In the genomic region with DNA sequence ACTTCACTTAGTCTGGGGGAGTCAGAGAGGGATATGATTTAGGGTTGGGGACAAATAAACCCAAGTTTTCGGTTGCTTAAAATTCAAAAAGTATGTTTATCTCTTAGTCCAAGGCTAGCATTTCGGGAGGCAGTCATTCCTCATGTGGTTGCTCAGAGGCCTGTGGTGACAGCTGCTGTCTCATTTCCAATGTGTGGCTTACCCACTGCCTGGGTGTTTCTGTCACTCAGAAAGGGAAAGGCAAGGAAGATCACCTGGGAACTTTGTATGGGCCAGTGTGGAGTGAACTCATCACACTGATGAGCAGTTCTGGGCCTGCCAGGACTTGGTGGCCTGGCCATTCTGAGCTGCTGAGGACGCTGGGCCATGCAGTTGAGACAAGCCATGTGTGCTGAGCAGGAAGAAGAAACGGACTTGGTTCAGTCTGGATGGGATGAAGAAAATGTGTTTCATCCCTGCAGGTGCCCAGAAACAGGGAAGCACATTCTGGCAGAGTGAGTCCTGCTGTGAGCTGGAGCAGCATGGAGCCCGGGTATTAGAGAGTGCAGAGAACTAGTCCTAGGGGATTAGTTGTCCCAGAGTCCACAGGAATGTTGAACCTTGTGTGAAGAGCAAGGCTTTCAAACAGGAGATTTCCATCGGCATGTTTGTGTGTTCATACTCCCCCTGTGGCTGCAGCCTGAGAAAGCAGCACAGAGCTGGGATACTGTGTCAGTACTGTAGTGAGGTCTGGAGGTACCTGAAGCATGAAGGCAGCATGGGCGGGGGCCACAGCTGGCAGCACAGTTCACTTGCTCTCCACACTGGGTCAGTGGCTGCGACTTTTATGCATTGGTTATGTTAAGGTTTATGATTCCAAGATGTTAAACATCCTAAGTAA, we compare ENCODE assay signal across 9 cellular contexts.
A peak's percentile ranks its signal among the peaks of the same experiment; 100 is the strongest.
DNase-seq lines count a peak whose midpoint lies in the region; ATAC-seq and TF ChIP-seq lines count a peak whose summit lies in the region.
"Had no signal": no experiment of that assay in that cellular context is flagged by ENCODE, and none has a peak within 500 bp of the region (broad histone marks: within the 10 kb centered on the region; RNA-seq: fewer than 3 reads in every experiment).

No MANE protein-coding gene starts in this region.

- H3K27ac Mint-ChIP-seq in glutamatergic neuron (ENCODE audit: unreplicated experiment): no peak overlapping the region

- DNase-seq in SW480 (ENCODE audit: low spot score) (peak; percentile 51), foreskin fibroblast (peak in 1 of 2 donors; percentile 15), smooth muscle cell (lab: John Stamatoyannopoulos, UW; ENCODE audit: unreplicated experiment) (no peak), DMS79 (lab: John Stamatoyannopoulos, UW) (no peak), glutamatergic neuron (no peak)
- DNase-seq: left lung had no signal

- 43% methylated on average over 8 of the region's 8 CpGs for WGBS in smooth muscle cell (ENCODE audit: low lambda C conversion rate)

- H3K9me3 ChIP-seq in smooth muscle cell (replicated peaks; ENCODE audit: low read depth): no peaks in the 10 kb centered on the region
- H3K9me3 ChIP-seq: left lung, right atrium auricular region had no signal

- H2AFZ ChIP-seq in smooth muscle cell (ENCODE audit: low read depth): no peak overlapping the region

- no peaks in the 10 kb centered on the region for H4K20me1 ChIP-seq in smooth muscle cell (ENCODE audit: low read depth)

- H3K4me3 Mint-ChIP-seq in glutamatergic neuron (ENCODE audit: unreplicated experiment): no peak overlapping the region

- peaks cover 7% of the 10 kb centered on the region for H3K4me1 ChIP-seq in smooth muscle cell (ENCODE audit: low read depth)
- H3K4me1 ChIP-seq: left lung, right atrium auricular region had no signal

- peak; percentile 40 for TF ChIP-seq CTCF in foreskin fibroblast (IDR thresholded peaks at IDR 0.05; ENCODE audit: low read depth, low read length)
- no peak for TF ChIP-seq CTCF in smooth muscle cell (IDR thresholded peaks at IDR 0.05; ENCODE audit: borderline replicate concordance, insufficient read depth, poor library complexity, severe bottlenecking)
- TF ChIP-seq CTCF in glutamatergic neuron (IDR thresholded peaks at IDR 0.05; ENCODE audit: partially characterized antibody, unreplicated experiment): no peak

- no peaks in the 10 kb centered on the region for H3K36me3 ChIP-seq in smooth muscle cell (ENCODE audit: low read depth)
- H3K36me3 ChIP-seq: left lung, right atrium auricular region had no signal

- H3K4me3 ChIP-seq in foreskin fibroblast (ENCODE audit: low read depth in 1 of 2, low read length in 2 of 2): no peak overlapping the region
- H3K4me3 ChIP-seq in smooth muscle cell: no peak overlapping the region
- H3K4me3 ChIP-seq: left lung, right atrium auricular region had no signal

- H3K79me2 ChIP-seq in smooth muscle cell (ENCODE audit: low read depth): no peaks in the 10 kb centered on the region

- ATAC-seq in GM18868 (IDR thresholded peaks at IDR 0.05; ENCODE audit: unreplicated experiment) (peak; percentile 92), HG03439 (IDR thresholded peaks at IDR 0.05; ENCODE audit: unreplicated experiment) (no peak)
- ATAC-seq: left lung had no signal

- no peak overlapping the region for H3K9ac ChIP-seq in smooth muscle cell (ENCODE audit: low read depth)

- H3F3A ChIP-seq in smooth muscle cell (ENCODE audit: low read depth): no peaks in the 10 kb centered on the region

- peaks cover 1% of the 10 kb centered on the region for H3K9me3 Mint-ChIP-seq in glutamatergic neuron (ENCODE audit: unreplicated experiment)

- H3K27ac ChIP-seq in smooth muscle cell (ENCODE audit: low read depth): peak overlapping the region; percentile 64
- H3K27ac ChIP-seq: left lung, right atrium auricular region had no signal

- H3K4me1 Mint-ChIP-seq in glutamatergic neuron (ENCODE audit: low read depth, unreplicated experiment): no peaks in the 10 kb centered on the region

- H3K27me3 ChIP-seq in smooth muscle cell (ENCODE audit: low read depth): no peaks in the 10 kb centered on the region
- H3K27me3 ChIP-seq: left lung, right atrium auricular region had no signal

- H3K27me3 Mint-ChIP-seq in glutamatergic neuron (ENCODE audit: unreplicated experiment): peaks cover 2% of the 10 kb centered on the region

- H3K36me3 Mint-ChIP-seq in glutamatergic neuron (ENCODE audit: unreplicated experiment): no peaks in the 10 kb centered on the region

- peak overlapping the region; percentile 29 for H3K4me2 ChIP-seq in smooth muscle cell
